Comparison of ENCODE assay signal across 8 cellular contexts in genomic region chr17:46224864-46225263, GRCh38. TPM values are rescaled to one million over a fixed set of nuclear protein-coding genes. Genes with fewer than 3 reads are reported as not detected.
DNase-seq lines count a peak whose midpoint lies in the region; ATAC-seq, FAIRE-seq and TF ChIP-seq lines count a peak whose summit lies in the region.
"Not testable (repeated sequence)": the region's sequence is repeated elsewhere in the genome, so short reads cannot be mapped to it uniquely, and the experiment has no call there.

No MANE protein-coding gene starts in this region.

- peak overlapping the region; percentile 78 for H3K4me3 Mint-ChIP-seq in activated CD4-positive, alpha-beta T cell treated with anti-CD3 and anti-CD28 coated beads, Interleukin-2, amount 10 ng/mL, durations not matched to agents 7 days and 5 days

- not testable (repeated sequence) for H3K36me3 ChIP-seq in HUES6 (ENCODE audit: control insufficient read depth, insufficient read depth, low read length); duodenal mucosa (ENCODE audit: control insufficient read depth in 1 of 2, insufficient read depth in 2 of 2, low read length in 2 of 2); keratinocyte (ENCODE audit: control insufficient read depth in 2 of 2, extremely low read depth in 1 of 2, insufficient read depth in 2 of 2, low read length in 2 of 2); psoas muscle (ENCODE audit: insufficient read depth in 1 of 2, low read depth in 1 of 2)

- not testable (repeated sequence) for DNase-seq in AG04450 (ENCODE audit: low read depth, low spot score); keratinocyte (ENCODE audit: low read depth, low spot score)
- DNase-seq in activated CD4-positive, alpha-beta T cell treated with anti-CD3 and anti-CD28 coated beads, Interleukin-2, amount 10 ng/mL, durations not matched to agents 7 days and 5 days = peak; percentile 8
- DNase-seq in psoas muscle = peak in 1 of 2 donors; percentile 30

- H3K9me1 ChIP-seq in keratinocyte (ENCODE audit: control insufficient read depth, extremely low read depth, insufficient read depth, low read length) = not testable (repeated sequence)

- not testable (repeated sequence) for H3K27me3 Mint-ChIP-seq in activated CD4-positive, alpha-beta T cell treated with anti-CD3 and anti-CD28 coated beads, Interleukin-2, amount 10 ng/mL, durations not matched to agents 7 days and 5 days

- 1% methylated on average over 17 to 52 of the region's 54 CpGs for WGBS in psoas muscle, 3 donors

- H3K9me3 ChIP-seq in AG04450 (ENCODE audit: control insufficient read depth, insufficient read depth, low read length); HUES6 (ENCODE audit: control insufficient read depth, insufficient read depth, low read depth, low read length); duodenal mucosa (ENCODE audit: control insufficient read depth in 1 of 2, low read length in 2 of 2); keratinocyte (ENCODE audit: control insufficient read depth, low read depth, low read length); psoas muscle: not testable (repeated sequence)

- FAIRE-seq in keratinocyte (lab: Jason Lieb, UNC) = not testable (repeated sequence)

- ATAC-seq in GM18909 (IDR thresholded peaks at IDR 0.05; ENCODE audit: poor library complexity, unreplicated experiment) = peak; percentile 36
- peak; percentile 53 for ATAC-seq in HG02642 (IDR thresholded peaks at IDR 0.05; ENCODE audit: poor library complexity, unreplicated experiment)
- ATAC-seq in psoas muscle = peak; percentile 51 to 62 (median 55)

- dilution Hi-C loops in keratinocyte (cut with MboI; ENCODE audit: extremely low pct_ligation_motif_present, low sequenced_read_pairs) = not testable (repeated sequence)

- H4K20me1 ChIP-seq in keratinocyte (ENCODE audit: control insufficient read depth, extremely low read depth, insufficient read depth, low read length) = not testable (repeated sequence)

- TF ChIP-seq CTCF in AG04450 (IDR thresholded peaks at IDR 0.05; ENCODE audit: low read depth, low read length); keratinocyte (optimal IDR thresholded peaks at IDR 0.05 in 1 of 3, IDR thresholded peaks at IDR 0.05 in 1 of 3, conservative IDR thresholded peaks at IDR 0.05 in 1 of 3; ENCODE audit: extremely low read depth in 1 of 3, insufficient read depth in 2 of 3, low read length in 3 of 3); psoas muscle (IDR thresholded peaks at IDR 0.05): not testable (repeated sequence)

- not testable (repeated sequence) for H3K4me1 ChIP-seq in HUES6 (ENCODE audit: control insufficient read depth, insufficient read depth, low read length); duodenal mucosa (ENCODE audit: control insufficient read depth in 1 of 2, insufficient read depth in 2 of 2, low read length in 2 of 2); keratinocyte (ENCODE audit: control insufficient read depth, extremely low read depth, insufficient read depth, low read length); psoas muscle

- not testable (repeated sequence) for H3K9ac ChIP-seq in HUES6 (ENCODE audit: low read length); duodenal mucosa (ENCODE audit: low read depth in 1 of 2, low read length in 2 of 2)
- peak overlapping the region; percentile 50 for H3K9ac ChIP-seq in keratinocyte (ENCODE audit: control insufficient read depth, extremely low read depth, insufficient read depth, low read length)

- not testable (repeated sequence) for H3K4me1 Mint-ChIP-seq in activated CD4-positive, alpha-beta T cell treated with anti-CD3 and anti-CD28 coated beads, Interleukin-2, amount 10 ng/mL, durations not matched to agents 7 days and 5 days

- peak overlapping the region; percentile 54 for H3K4me3 ChIP-seq in AG04450 (ENCODE audit: low read depth, low read length)
- H3K4me3 ChIP-seq in HUES6 (ENCODE audit: low read depth, low read length) = peak overlapping the region; percentile 64
- peak overlapping the region; percentile 45 to 75 for H3K4me3 ChIP-seq in duodenal mucosa (ENCODE audit: low read depth in 1 of 2, low read length in 2 of 2)
- peak overlapping the region in 2 of 3 experiments; percentile 45 to 54 for H3K4me3 ChIP-seq in keratinocyte (ENCODE audit: control insufficient read depth in 2 of 3, extremely low read depth in 1 of 3, insufficient read depth in 2 of 3, low read depth in 1 of 3, low read length in 3 of 3)
- peak overlapping the region; percentile 65 for H3K4me3 ChIP-seq in psoas muscle

- POLR2A ChIA-PET in AG04450 (lab: Yijun Ruan, JAX); activated CD4-positive, alpha-beta T cell treated with anti-CD3 and anti-CD28 coated beads, Interleukin-2, amount 10 ng/mL, durations not matched to agents 7 days and 5 days (lab: Charles Lee): not testable (repeated sequence)

- H3K79me2 ChIP-seq in keratinocyte (ENCODE audit: control insufficient read depth, insufficient read depth, low read length) = not testable (repeated sequence)

- H3K36me3 Mint-ChIP-seq in activated CD4-positive, alpha-beta T cell treated with anti-CD3 and anti-CD28 coated beads, Interleukin-2, amount 10 ng/mL, durations not matched to agents 7 days and 5 days (ENCODE audit: low read depth) = not testable (repeated sequence)

- H3K27ac ChIP-seq in AG04450 (ENCODE audit: low read depth, low read length); HUES6 (ENCODE audit: low read depth, low read length); duodenal mucosa (ENCODE audit: low read depth, low read length); keratinocyte (ENCODE audit: control insufficient read depth, insufficient read depth, low read length); psoas muscle: not testable (repeated sequence)

- CTCF ChIA-PET in AG04450 (lab: Charles Lee); activated CD4-positive, alpha-beta T cell treated with anti-CD3 and anti-CD28 coated beads, Interleukin-2, amount 10 ng/mL, durations not matched to agents 7 days and 5 days (lab: Charles Lee): not testable (repeated sequence)

- H3K27me3 ChIP-seq in AG04450 (ENCODE audit: control insufficient read depth, insufficient read depth, low read length); HUES6 (ENCODE audit: control insufficient read depth, insufficient read depth, low read length); duodenal mucosa (ENCODE audit: control insufficient read depth in 1 of 2, insufficient read depth in 2 of 2, low read length in 2 of 2); keratinocyte (ENCODE audit: control insufficient read depth, extremely low read depth, insufficient read depth, low read length); psoas muscle (ENCODE audit: insufficient read depth in 3 of 3, low read length in 2 of 3): not testable (repeated sequence)

- H2AFZ ChIP-seq in keratinocyte (ENCODE audit: control insufficient read depth, low read length) = not testable (repeated sequence)

- H3K9me3 Mint-ChIP-seq in activated CD4-positive, alpha-beta T cell treated with anti-CD3 and anti-CD28 coated beads, Interleukin-2, amount 10 ng/mL, durations not matched to agents 7 days and 5 days = not testable (repeated sequence)

- not testable (repeated sequence) for H3K4me2 ChIP-seq in keratinocyte (ENCODE audit: control insufficient read depth, extremely low read depth, insufficient read depth, low read depth, low read length)

- intact Hi-C loops in psoas muscle (cut with DNase I) = not testable (repeated sequence)

- H3K27ac Mint-ChIP-seq in activated CD4-positive, alpha-beta T cell treated with anti-CD3 and anti-CD28 coated beads, Interleukin-2, amount 10 ng/mL, durations not matched to agents 7 days and 5 days = peak overlapping the region; percentile 77

RNA-seq across cellular contexts. Expression of gene KANSL1, which starts 31.6 kb away (rescaled TPM):
- polyA plus RNA-seq in AG04450 (2011; rRNA removed) = 15.6 and 27.0 TPM in 2 replicates
- polyA minus RNA-seq in AG04450 (2011; rRNA and poly(A)+ RNA removed) = 94.2 and 95.8 TPM in 2 replicates
- 10 to 100 TPM; 85.7 to 97.7 TPM for total RNA-seq in activated CD4-positive, alpha-beta T cell treated with anti-CD3 and anti-CD28 coated beads, Interleukin-2, amount 10 ng/mL, durations not matched to agents 7 days and 5 days
- 10.2 to 17.6 TPM (median 13.7 TPM) in 3 replicates for polyA plus RNA-seq in keratinocyte
- polyA plus RNA-seq in keratinocyte (2011; ENCODE audit: low read depth) = 28.4 TPM
- 10.7 and 18.2 TPM in 2 replicates for polyA plus RNA-seq in keratinocyte (2011; cell fraction: cytosol; rRNA removed)
- 63.4 and 68.9 TPM in 2 replicates for polyA plus RNA-seq in keratinocyte (2011; cell fraction: nucleus; rRNA removed)
- polyA plus RNA-seq in keratinocyte (2012; ENCODE audit: low replicate concordance) = 12.8 and 26.5 TPM in 2 replicates
- polyA minus RNA-seq in keratinocyte = 34.9 to 104 TPM (median 73.7 TPM) in 3 replicates
- polyA minus RNA-seq in keratinocyte (2011; cell fraction: cytosol; rRNA and poly(A)+ RNA removed) = 44.5 TPM
- 91.0 and 157 TPM in 2 replicates for polyA minus RNA-seq in keratinocyte (2011; cell fraction: nucleus; rRNA and poly(A)+ RNA removed)
- 10 to 100 TPM; 25.8 to 37.5 (median 34.1) TPM for total RNA-seq in psoas muscle
- 10 to 100 TPM in 1 of 3 donors, 1 to 10 TPM in 2; 6.9 to 15.3 (median 9.8) TPM for polyA plus RNA-seq in psoas muscle
